Comparison of ENCODE assay signal across 1 cellular context in the genomic region with DNA sequence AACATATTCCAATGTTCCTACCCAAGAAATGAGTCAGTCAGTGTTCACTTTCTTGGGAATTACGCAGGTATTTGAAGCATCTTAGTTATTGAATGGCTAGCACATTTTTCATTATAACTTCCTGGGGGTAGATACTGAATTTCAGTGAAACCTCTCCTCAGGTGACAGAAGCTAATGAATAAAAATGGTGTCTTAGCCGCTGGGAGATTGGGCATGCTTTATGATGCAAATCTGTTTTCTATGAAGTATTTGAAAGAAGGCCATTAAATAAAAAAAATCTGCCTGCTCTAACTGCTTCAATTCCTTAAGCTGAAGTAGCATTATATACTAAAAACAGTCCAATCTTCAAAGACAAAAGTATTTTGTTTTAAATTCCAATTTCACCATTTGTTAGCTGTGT.
A peak's percentile ranks its signal among the peaks of the same experiment; 100 is the strongest.
TF ChIP-seq lines count a peak whose summit lies in the region.

No MANE protein-coding gene starts in this region.

TF ChIP-seq in GM23338, 12 proteins besides CTCF, POLR2A, EP300 and RAD21 (continued from another document):
- TF ChIP-seq, protein P1, sequence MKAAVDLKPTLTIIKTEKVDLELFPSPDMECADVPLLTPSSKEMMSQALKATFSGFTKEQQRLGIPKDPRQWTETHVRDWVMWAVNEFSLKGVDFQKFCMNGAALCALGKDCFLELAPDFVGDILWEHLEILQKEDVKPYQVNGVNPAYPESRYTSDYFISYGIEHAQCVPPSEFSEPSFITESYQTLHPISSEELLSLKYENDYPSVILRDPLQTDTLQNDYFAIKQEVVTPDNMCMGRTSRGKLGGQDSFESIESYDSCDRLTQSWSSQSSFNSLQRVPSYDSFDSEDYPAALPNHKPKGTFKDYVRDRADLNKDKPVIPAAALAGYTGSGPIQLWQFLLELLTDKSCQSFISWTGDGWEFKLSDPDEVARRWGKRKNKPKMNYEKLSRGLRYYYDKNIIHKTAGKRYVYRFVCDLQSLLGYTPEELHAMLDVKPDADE (IDR thresholded peaks at IDR 0.05), result no peak
- no peak for TF ChIP-seq EZH2 (IDR thresholded peaks at IDR 0.05; ENCODE audit: low read depth, unreplicated experiment)
- peak; percentile 57; the same call in 1 of the 2 replicates for TF ChIP-seq NANOG (IDR thresholded peaks at IDR 0.05; ENCODE audit: borderline replicate concordance)
- no peak for TF ChIP-seq JUNB (IDR thresholded peaks at IDR 0.05; ENCODE audit: unreplicated experiment)
